4 cellular contexts compared by ENCODE assay signal in genomic region chr18:25408294-25408693, GRCh38.
TF ChIP-seq lines count a peak whose summit lies in the region.

No MANE protein-coding gene starts in this region.

TF ChIP-seq in A549, 52 proteins besides CTCF, POLR2A, EP300 and RAD21:
- TF ChIP-seq MAFK (IDR thresholded peaks at IDR 0.05; ENCODE audit: partially characterized antibody) (peak; percentile 87), NR3C1 (IDR thresholded peaks at IDR 0.05) (no peak)

TF ChIP-seq in HEK293, 187 proteins besides CTCF, POLR2A, EP300 and RAD21:
- no peak for TF ChIP-seq ZNF629 (tag by site-specific recombination; IDR thresholded peaks at IDR 0.05)
- peak; percentile 17 for TF ChIP-seq SETDB1 (IDR thresholded peaks at IDR 0.05; ENCODE audit: insufficient read length, low read length)
- TF ChIP-seq ZNF223 (tag by site-specific recombination; IDR thresholded peaks at IDR 0.05) = no peak

TF ChIP-seq in K562, 482 proteins besides CTCF, POLR2A, EP300 and RAD21:
- TF ChIP-seq MAFF (IDR thresholded peaks at IDR 0.05; ENCODE audit: low read length) (peak; percentile 97), STAT6 (CRISPR knock-in tag; IDR thresholded peaks at IDR 0.05) (no peak), MAFG (tag; conservative IDR thresholded peaks at IDR 0.05) (peak; percentile 90), ZNF316 (IDR thresholded peaks at IDR 0.05) (peak; percentile 92), GTF2B (IDR thresholded peaks at IDR 0.05; ENCODE audit: extremely low read depth, insufficient read length) (no peak), C11orf30 (IDR thresholded peaks at IDR 0.05; ENCODE audit: low read depth) (peak; percentile 87), MAFK (IDR thresholded peaks at IDR 0.05; ENCODE audit: low read length) (peak; percentile 99)

TF ChIP-seq in GM12891, 5 proteins besides CTCF, POLR2A, EP300 and RAD21:
- TF ChIP-seq TAF1 (IDR thresholded peaks at IDR 0.05; ENCODE audit: low read depth, low read length) (no peak), POLR2AphosphoS5 (IDR thresholded peaks at IDR 0.05; ENCODE audit: low read depth, low read length) (no peak), POU2F2 (IDR thresholded peaks at IDR 0.05; ENCODE audit: low read depth, low read length) (no peak), SPI1 (IDR thresholded peaks at IDR 0.05; ENCODE audit: low read depth, low read length) (no peak), PAX5 (IDR thresholded peaks at IDR 0.05; ENCODE audit: insufficient read depth, low read length, severe bottlenecking) (no peak)
